In the genomic region with DNA sequence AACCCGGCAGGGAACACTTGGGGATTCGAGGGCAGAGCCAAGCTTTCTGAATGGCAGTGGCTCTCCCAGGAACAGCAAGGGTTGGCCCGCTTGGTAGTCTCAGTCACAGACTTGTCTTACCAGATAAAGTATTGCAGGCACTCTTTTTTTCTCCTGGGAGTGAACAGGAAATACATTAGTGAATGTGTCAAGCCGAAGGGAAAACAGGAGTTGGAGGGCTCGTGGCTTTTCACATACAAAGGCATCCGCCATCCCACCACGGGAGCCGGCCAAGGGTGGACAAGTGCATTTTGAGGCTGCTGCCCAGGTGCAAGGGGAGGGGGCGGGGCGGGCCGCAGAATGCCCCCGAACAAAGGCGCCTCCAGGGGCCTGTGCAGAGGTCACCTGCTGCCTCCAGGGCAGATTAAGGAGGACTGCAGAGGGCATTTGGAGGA, we compare ENCODE assay signal across 9 cellular contexts.
DNase-seq lines count a peak whose midpoint lies in the region; ATAC-seq lines count a peak whose summit lies in the region.
"Had no signal": no experiment of that assay in that cellular context is flagged by ENCODE, and none has a peak within 500 bp of the region (broad histone marks: within the 10 kb centered on the region; RNA-seq: fewer than 3 reads in every experiment).

No MANE protein-coding gene starts in this region.

- DNase-seq in NT2/D1 (ENCODE audit: low read depth, low spot score), result no peak
- DNase-seq in kidney glomerular epithelial cell (lab: John Stamatoyannopoulos, UW), result no peak
- DNase-seq in activated T-helper 1 cell treated with anti-CD3 and anti-CD28 coated beads, Interleukin-12 subunit alpha, Interleukin-12 subunit beta, Interleukin-2, Interleukin-4 antibody, amounts not matched to agents 30 ng/mL and 10 ng/mL and 1 ng/mL, durations not matched to agents 14 hours and 24 hours and 36 hours (ENCODE audit: low spot score), result no peak
- DNase-seq in NCI-H526 treated with DMSO at 0.1 percent for 48 hours (lab: John Stamatoyannopoulos, UW), result no peak
- no peak for DNase-seq in activated naive CD4-positive, alpha-beta T cell treated with anti-CD3 and anti-CD28 coated beads, Interleukin-2, amount 50 U/mL, for 16 hours

- no peak overlapping the region for H3K27ac Mint-ChIP-seq in activated T-helper 1 cell treated with anti-CD3 and anti-CD28 coated beads, Interleukin-12 subunit alpha, Interleukin-12 subunit beta, Interleukin-2, Interleukin-4 antibody, amounts not matched to agents 30 ng/mL and 10 ng/mL and 1 ng/mL, durations not matched to agents 14 hours and 24 hours and 36 hours
- H3K27ac Mint-ChIP-seq: progenitor cell of endocrine pancreas had no signal

- peaks cover 47% of the 10 kb centered on the region for H3K27me3 ChIP-seq in NT2/D1 (ENCODE audit: insufficient read depth, insufficient read length)
- H3K27me3 ChIP-seq in neuron (ENCODE audit: insufficient read depth, low read length), result peaks cover 4% of the 10 kb centered on the region

- peak overlapping the region; percentile 21 for H2AFZ ChIP-seq in neuron (ENCODE audit: low read depth, low read length)

- H3K4me1 Mint-ChIP-seq in activated T-helper 1 cell treated with anti-CD3 and anti-CD28 coated beads, Interleukin-12 subunit alpha, Interleukin-12 subunit beta, Interleukin-2, Interleukin-4 antibody, amounts not matched to agents 30 ng/mL and 10 ng/mL and 1 ng/mL, durations not matched to agents 14 hours and 24 hours and 36 hours (ENCODE audit: low read depth), result no peaks in the 10 kb centered on the region

- H3K36me3 ChIP-seq in NT2/D1 (ENCODE audit: insufficient read depth, insufficient read length, low read length) (no peaks in the 10 kb centered on the region), neuron (ENCODE audit: insufficient read depth, low read length) (no peaks in the 10 kb centered on the region)

- intact Hi-C loops in activated T-helper 1 cell treated with anti-CD3 and anti-CD28 coated beads, Interleukin-12 subunit alpha, Interleukin-12 subunit beta, Interleukin-2, Interleukin-4 antibody, amounts not matched to agents 30 ng/mL and 10 ng/mL and 1 ng/mL, durations not matched to agents 14 hours and 24 hours and 36 hours (cut with micrococcal nuclease), result no loop called here

- H3K4me1 ChIP-seq in NT2/D1 (ENCODE audit: insufficient read depth, insufficient read length) (peaks cover 6% of the 10 kb centered on the region), neuron (ENCODE audit: insufficient read depth, low read length) (peaks cover 41% of the 10 kb centered on the region)

- peaks cover 14% of the 10 kb centered on the region; the same call in 1 of the 2 replicates for H3K9me3 ChIP-seq in NT2/D1 (ENCODE audit: insufficient read depth, low read length)
- peaks cover 5% of the 10 kb centered on the region for H3K9me3 ChIP-seq in neuron (ENCODE audit: low read length)

- peak overlapping the region; percentile 32 for H3K9ac ChIP-seq in NT2/D1 (ENCODE audit: insufficient read length, low read depth)

- ATAC-seq in GM19324 (IDR thresholded peaks at IDR 0.05; ENCODE audit: low FRiP score, unreplicated experiment), result peak; percentile 63
- peak; percentile 34 for ATAC-seq in HG02938 (IDR thresholded peaks at IDR 0.05; ENCODE audit: unreplicated experiment)

- H3K36me3 Mint-ChIP-seq in activated T-helper 1 cell treated with anti-CD3 and anti-CD28 coated beads, Interleukin-12 subunit alpha, Interleukin-12 subunit beta, Interleukin-2, Interleukin-4 antibody, amounts not matched to agents 30 ng/mL and 10 ng/mL and 1 ng/mL, durations not matched to agents 14 hours and 24 hours and 36 hours (ENCODE audit: low read depth), result no peaks in the 10 kb centered on the region

- H3K4me3 Mint-ChIP-seq in activated T-helper 1 cell treated with anti-CD3 and anti-CD28 coated beads, Interleukin-12 subunit alpha, Interleukin-12 subunit beta, Interleukin-2, Interleukin-4 antibody, amounts not matched to agents 30 ng/mL and 10 ng/mL and 1 ng/mL, durations not matched to agents 14 hours and 24 hours and 36 hours, result no peak overlapping the region

- H3K9me3 Mint-ChIP-seq in activated T-helper 1 cell treated with anti-CD3 and anti-CD28 coated beads, Interleukin-12 subunit alpha, Interleukin-12 subunit beta, Interleukin-2, Interleukin-4 antibody, amounts not matched to agents 30 ng/mL and 10 ng/mL and 1 ng/mL, durations not matched to agents 14 hours and 24 hours and 36 hours, result no peaks in the 10 kb centered on the region

- peaks cover 9% of the 10 kb centered on the region for H3K27me3 Mint-ChIP-seq in activated T-helper 1 cell treated with anti-CD3 and anti-CD28 coated beads, Interleukin-12 subunit alpha, Interleukin-12 subunit beta, Interleukin-2, Interleukin-4 antibody, amounts not matched to agents 30 ng/mL and 10 ng/mL and 1 ng/mL, durations not matched to agents 14 hours and 24 hours and 36 hours (ENCODE audit: insufficient read depth)

- peak overlapping the region; percentile 24 for H3K4me3 ChIP-seq in NT2/D1 (ENCODE audit: insufficient read length, low read depth)
- peak overlapping the region; percentile 40 for H3K4me3 ChIP-seq in neuron (ENCODE audit: low read length)
